Comparison of ENCODE assay signal across 25 cellular contexts in genomic region chr13:68064371-68064770, GRCh38.
DNase-seq lines count a peak whose midpoint lies in the region; ATAC-seq, FAIRE-seq and TF ChIP-seq lines count a peak whose summit lies in the region.
"Had no signal": no experiment of that assay in that cellular context is flagged by ENCODE, and none has a peak within 500 bp of the region (broad histone marks: within the 10 kb centered on the region; RNA-seq: fewer than 3 reads in every experiment).

No MANE protein-coding gene starts in this region.

- H3K36me3 ChIP-seq in Karpas-422 (ENCODE audit: insufficient read depth, low read length) (no peaks in the 10 kb centered on the region), endothelial cell of umbilical vein (ENCODE audit: control insufficient read depth in 2 of 2, extremely low read depth in 1 of 2, insufficient read depth in 2 of 2, low read length in 2 of 2) (no peaks in the 10 kb centered on the region)
- H3K36me3 ChIP-seq in effector memory CD4-positive, alpha-beta T cell (ENCODE audit: control insufficient read depth, insufficient read depth, low read length), result no peaks in the 10 kb centered on the region
- H3K36me3 ChIP-seq: BE2C; BLaER1 treated with 17β-estradiol and CSF1 and Interleukin-3, amounts not matched to agents 10 nM and 100 nM; HAP-1 had no signal

- H2AFZ ChIP-seq in Karpas-422 (ENCODE audit: low read length), result peak overlapping the region; percentile 60
- H2AFZ ChIP-seq in endothelial cell of umbilical vein (ENCODE audit: low read depth, low read length), result peak overlapping the region; percentile 10
- H2AFZ ChIP-seq: GM23338 had no signal

- POLR2A ChIA-PET in endothelial cell of umbilical vein (lab: Charles Lee), result no interaction called here

- no TSS peak for BruUV-seq in endothelial cell of umbilical vein (replicated peaks; lab: Mats Ljungman, UMichigan)

- no peaks in the 10 kb centered on the region for H4K20me1 ChIP-seq in Karpas-422 (ENCODE audit: insufficient read depth, low read depth, low read length)
- H4K20me1 ChIP-seq in endothelial cell of umbilical vein (replicated peaks; ENCODE audit: control insufficient read depth, extremely low read depth, insufficient read depth, low read length), result no peaks in the 10 kb centered on the region
- H4K20me1 ChIP-seq: BLaER1 treated with 17β-estradiol and CSF1 and Interleukin-3, amounts not matched to agents 10 nM and 100 nM had no signal

- TF ChIP-seq POLR2A in endothelial cell of umbilical vein (IDR thresholded peaks at IDR 0.05; ENCODE audit: low read depth, low read length), result no peak

- dilution Hi-C loops in endothelial cell of umbilical vein (cut with MboI; ENCODE audit: extremely low pct_ligation_motif_present, low sequenced_read_pairs), result no loop called here

- TF ChIP-seq CTCF in endothelial cell of umbilical vein (IDR thresholded peaks at IDR 0.05; ENCODE audit: extremely low read depth in 1 of 2, insufficient read depth in 1 of 2, low read depth in 1 of 2, low read length in 2 of 2), result no peak
- TF ChIP-seq CTCF in dorsolateral prefrontal cortex (IDR thresholded peaks at IDR 0.05 in 54 of 56, conservative IDR thresholded peaks at IDR 0.05 in 2 of 56; ENCODE audit: low read depth in 1 of 56, partially characterized antibody in 56 of 56), result no peak

- H3K9ac ChIP-seq in Karpas-422 (ENCODE audit: low read length), result no peak overlapping the region
- H3K9ac ChIP-seq in endothelial cell of umbilical vein (replicated peaks; ENCODE audit: extremely low read depth, insufficient read depth, low read length), result no peak overlapping the region
- H3K9ac ChIP-seq: BLaER1 treated with 17β-estradiol and CSF1 and Interleukin-3, amounts not matched to agents 10 nM and 100 nM had no signal

- DNase-seq in Karpas-422 (no peak), astrocyte of the hippocampus (ENCODE audit: low read depth, low spot score) (peak; percentile 33), endothelial cell of umbilical vein (ENCODE audit: low read depth, low spot score) (peak; percentile 77), renal cortical epithelial cell (ENCODE audit: low read depth) (peak; percentile 73), dorsolateral prefrontal cortex (no peak)
- no peak for DNase-seq in effector memory CD4-positive, alpha-beta T cell
- DNase-seq: 8988T; ACHN; AML-193; BE2C; CD4-positive, alpha-beta T cell; CD8-positive, alpha-beta memory T cell; DMS 273 treated with DMSO at 0.1 percent for 48 hours; DMS79; EL; GDM1 had no signal

- no peaks in the 10 kb centered on the region for H3K79me2 ChIP-seq in Karpas-422 (ENCODE audit: low read length)
- H3K79me2 ChIP-seq in endothelial cell of umbilical vein (ENCODE audit: control insufficient read depth, insufficient read depth, low read length), result no peaks in the 10 kb centered on the region

- no peaks in the 10 kb centered on the region for H3K9me2 ChIP-seq in Karpas-422 (replicated peaks; ENCODE audit: insufficient read depth, low read length)

- no peak overlapping the region for H3K4me2 ChIP-seq in Karpas-422 (ENCODE audit: low read depth, low read length, poor library complexity, severe bottlenecking)
- no peak overlapping the region for H3K4me2 ChIP-seq in endothelial cell of umbilical vein (ENCODE audit: insufficient read depth, low read length)
- H3K4me2 ChIP-seq: A549, GM23338 had no signal

- intact Hi-C loops in endothelial cell of umbilical vein (cut with micrococcal nuclease) (no loop called here), dorsolateral prefrontal cortex (cut with DNase I) (no loop called here)

- H3K27ac ChIP-seq in Karpas-422 (ENCODE audit: low read length) (no peak overlapping the region), endothelial cell of umbilical vein (ENCODE audit: insufficient read depth, low read depth, low read length) (no peak overlapping the region), dorsolateral prefrontal cortex (no peak overlapping the region)
- H3K27ac ChIP-seq in effector memory CD4-positive, alpha-beta T cell (ENCODE audit: insufficient read depth, low read length, poor library complexity, severe bottlenecking), result no peak overlapping the region
- H3K27ac ChIP-seq: A549; BLaER1 treated with 17β-estradiol and CSF1 and Interleukin-3, amounts not matched to agents 10 nM and 100 nM had no signal

- no peak for FAIRE-seq in endothelial cell of umbilical vein (lab: Jason Lieb, UNC)
- FAIRE-seq: A549, D721Med, GM12878, GM19239, H54 had no signal

- H3K9me3 ChIP-seq in Karpas-422 (ENCODE audit: low read length) (no peaks in the 10 kb centered on the region), endothelial cell of umbilical vein (replicated peaks; ENCODE audit: control insufficient read depth, insufficient read depth, low read length) (no peaks in the 10 kb centered on the region)
- H3K9me3 ChIP-seq in effector memory CD4-positive, alpha-beta T cell (ENCODE audit: control insufficient read depth, low read length), result no peaks in the 10 kb centered on the region
- H3K9me3 ChIP-seq: A549; BLaER1 treated with 17β-estradiol and CSF1 and Interleukin-3, amounts not matched to agents 10 nM and 100 nM; HAP-1 had no signal

- ATAC-seq in GM21367 (IDR thresholded peaks at IDR 0.05; ENCODE audit: unreplicated experiment), result no peak
- ATAC-seq: A549, GM12878, GM23338 had no signal

- no peaks in the 10 kb centered on the region for H3K9me1 ChIP-seq in endothelial cell of umbilical vein (replicated peaks; ENCODE audit: control insufficient read depth, extremely low read depth, insufficient read depth, low read length)

- H3K4me3 ChIP-seq in Karpas-422 (ENCODE audit: low read length) (no peak overlapping the region), endothelial cell of umbilical vein (replicated peaks in 1 of 3; ENCODE audit: insufficient read depth in 1 of 3, low read depth in 1 of 3, low read length in 3 of 3) (no peak overlapping the region), dorsolateral prefrontal cortex (no peak overlapping the region)
- H3K4me3 ChIP-seq in effector memory CD4-positive, alpha-beta T cell (ENCODE audit: insufficient read depth, low read depth, low read length, poor library complexity, severe bottlenecking), result no peak overlapping the region
- H3K4me3 ChIP-seq: A549; BLaER1 treated with 17β-estradiol and CSF1 and Interleukin-3, amounts not matched to agents 10 nM and 100 nM; GM12878; GM23338; HAP-1 had no signal

- H3K27me3 ChIP-seq in Karpas-422 (ENCODE audit: low read length), result no peaks in the 10 kb centered on the region
- no peaks in the 10 kb centered on the region for H3K27me3 ChIP-seq in endothelial cell of umbilical vein (ENCODE audit: control insufficient read depth in 2 of 2, insufficient read depth in 2 of 2, low read length in 2 of 2)
- no peaks in the 10 kb centered on the region for H3K27me3 ChIP-seq in effector memory CD4-positive, alpha-beta T cell (replicated peaks; ENCODE audit: control insufficient read depth, insufficient read depth, low read length, poor library complexity, severe bottlenecking)
- H3K27me3 ChIP-seq in dorsolateral prefrontal cortex, result peaks cover 0 to 5% (median 0%) of the 10 kb centered on the region in 45 donors
- H3K27me3 ChIP-seq: BE2C; BLaER1 treated with 17β-estradiol and CSF1 and Interleukin-3, amounts not matched to agents 10 nM and 100 nM had no signal

- CTCF ChIA-PET in endothelial cell of umbilical vein (lab: Charles Lee), result no interaction called here

- H3K4me1 ChIP-seq in Karpas-422 (ENCODE audit: low read length) (no peaks in the 10 kb centered on the region), endothelial cell of umbilical vein (ENCODE audit: control insufficient read depth, extremely low read depth, insufficient read depth, low read length) (peaks cover 7% of the 10 kb centered on the region)
- H3K4me1 ChIP-seq in effector memory CD4-positive, alpha-beta T cell (ENCODE audit: control insufficient read depth, insufficient read depth, low read length, poor library complexity, severe bottlenecking), result no peaks in the 10 kb centered on the region
- H3K4me1 ChIP-seq: BLaER1 treated with 17β-estradiol and CSF1 and Interleukin-3, amounts not matched to agents 10 nM and 100 nM; HAP-1 had no signal

TF ChIP-seq in endothelial cell of umbilical vein, 7 proteins besides CTCF, POLR2A, EP300 and RAD21:
- TF ChIP-seq GATA2 (IDR thresholded peaks at IDR 0.05; ENCODE audit: insufficient read depth, insufficient read length, low read depth, low read length) (no peak), POLR2AphosphoS5 (IDR thresholded peaks at IDR 0.05; ENCODE audit: insufficient read depth, low read depth, low read length) (no peak), FOS (IDR thresholded peaks at IDR 0.05; ENCODE audit: borderline replicate concordance, insufficient read depth, low read length) (no peak), MAX (IDR thresholded peaks at IDR 0.05; ENCODE audit: insufficient read depth, insufficient read length) (no peak)

Comparison
In these comparisons a context has a peak if more than half of its experiments do, and no peak if none do; other contexts are left out.
1. DNase-seq: peak in astrocyte of the hippocampus (single experiment), endothelial cell of umbilical vein (single experiment) and renal cortical epithelial cell (single experiment); none in Karpas-422 (single experiment), effector memory CD4-positive, alpha-beta T cell (0 of 3) and dorsolateral prefrontal cortex (0 of 10).